Comparison of ENCODE assay signal across 15 cellular contexts in the genomic region with DNA sequence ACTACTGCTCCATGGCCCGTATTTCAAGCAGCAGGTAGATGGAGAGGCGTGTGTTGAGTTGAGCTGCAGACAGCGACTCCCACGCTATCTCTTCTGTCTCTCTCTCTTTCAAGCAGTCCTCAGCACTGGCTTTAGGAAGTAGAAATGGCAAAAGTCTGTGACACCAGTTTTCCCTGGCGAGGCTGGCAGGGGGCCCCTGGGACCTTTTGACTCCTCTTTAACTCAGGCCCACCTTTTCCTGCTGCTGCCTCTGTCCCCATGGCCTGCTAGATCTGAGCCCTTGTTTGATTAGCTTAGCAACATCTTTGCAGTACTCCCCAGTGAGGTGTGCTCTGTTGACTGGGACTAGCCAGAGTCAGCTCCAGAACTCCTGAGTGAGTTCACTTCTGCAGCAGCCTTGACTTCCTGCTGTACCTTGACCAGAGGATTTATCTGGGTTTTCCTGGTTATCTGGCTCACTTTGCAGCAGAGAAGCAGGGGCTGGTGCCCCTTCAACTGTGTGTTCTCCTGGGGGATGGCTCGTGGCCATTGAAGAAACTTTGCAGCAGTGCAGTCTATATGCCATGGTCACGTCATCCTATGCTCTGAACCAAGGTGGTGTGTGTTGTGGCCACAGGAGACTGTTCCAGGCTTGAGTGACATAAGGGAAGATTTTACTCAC.
"Had no signal": no experiment of that assay in that cellular context is flagged by ENCODE, and none has a peak within 500 bp of the region (broad histone marks: within the 10 kb centered on the region; RNA-seq: fewer than 3 reads in every experiment).

No MANE protein-coding gene starts in this region.

- DNase-seq: activated T-cell treated with anti-CD3 and anti-CD28 coated beads, Interleukin-2, amount 50 U/mL, for 1 hour; amygdala; dorsolateral prefrontal cortex; immature natural killer cell; psoas muscle; stimulated activated CD4-positive, alpha-beta T cell treated with anti-CD3 and anti-CD28 coated beads, Interleukin-4, amount 100 ng/mL, for 1 hour; stimulated activated CD8-positive, alpha-beta memory T cell treated with anti-CD3 and anti-CD28 coated beads, Interleukin-4, amount 100 ng/mL, for 48 hours had no signal

- H3K27me3 ChIP-seq: dorsolateral prefrontal cortex had no signal

- H3K4me3 ChIP-seq: dorsolateral prefrontal cortex, psoas muscle had no signal

- ATAC-seq: activated CD4-positive, CD25-positive, alpha-beta regulatory T cell treated with anti-CD3 and anti-CD28 coated beads, Interleukin-2, amount 50 U/mL, for 24 hours; activated naive CD4-positive, alpha-beta T cell treated with anti-CD3 and anti-CD28 coated beads, Interleukin-2, amount 50 U/mL, for 72 hours; esophagus mucosa; psoas muscle had no signal

- H3K27ac ChIP-seq: dorsolateral prefrontal cortex, psoas muscle had no signal

- H3K4me3 Mint-ChIP-seq: nephron; stimulated activated naive CD8-positive, alpha-beta T cell treated with anti-CD3 and anti-CD28 coated beads, Interleukin-15, Interleukin-2, amounts not matched to agents 100 ng/mL and 50 ng/mL, for 24 hours; T-helper 1 cell treated with Interleukin-12 subunit alpha and Interleukin-12 subunit beta and Interleukin-4 antibody, amounts not matched to agents 30 μg/mL and 1 μg/mL, for 36 hours had no signal

- H3K9me3 Mint-ChIP-seq: activated naive CD4-positive, alpha-beta T cell treated with anti-CD3 and anti-CD28 coated beads, Interleukin-2, amount 50 U/mL, for 72 hours; immature natural killer cell; nephron; stimulated activated naive CD8-positive, alpha-beta T cell treated with anti-CD3 and anti-CD28 coated beads, Interleukin-15, Interleukin-2, amounts not matched to agents 100 ng/mL and 50 ng/mL, for 24 hours; T-helper 1 cell treated with Interleukin-12 subunit alpha and Interleukin-12 subunit beta and Interleukin-4 antibody, amounts not matched to agents 30 μg/mL and 1 μg/mL, for 36 hours had no signal

- H3K36me3 Mint-ChIP-seq: activated naive CD4-positive, alpha-beta T cell treated with anti-CD3 and anti-CD28 coated beads, Interleukin-2, amount 50 U/mL, for 72 hours had no signal

- H3K27ac Mint-ChIP-seq: activated naive CD4-positive, alpha-beta T cell treated with anti-CD3 and anti-CD28 coated beads, Interleukin-2, amount 50 U/mL, for 72 hours; immature natural killer cell; stimulated activated naive CD8-positive, alpha-beta T cell treated with anti-CD3 and anti-CD28 coated beads, Interleukin-15, Interleukin-2, amounts not matched to agents 100 ng/mL and 50 ng/mL, for 24 hours; T-helper 1 cell treated with Interleukin-12 subunit alpha and Interleukin-12 subunit beta and Interleukin-4 antibody, amounts not matched to agents 30 μg/mL and 1 μg/mL, for 36 hours had no signal

- FAIRE-seq: endometrium, TTC549 had no signal
